In genomic region chr1:115262886-115263285, GRCh38 we compare ENCODE assay signal across 15 cellular contexts.
"Had no signal": no experiment of that assay in that cellular context is flagged by ENCODE, and none has a peak within 500 bp of the region (broad histone marks: within the 10 kb centered on the region; RNA-seq: fewer than 3 reads in every experiment).

No MANE protein-coding gene starts in this region.

- H3K27ac ChIP-seq: body of pancreas, neutrophil, tibial artery, uterus had no signal

- H3K4me3 ChIP-seq: body of pancreas, mucosa of descending colon, tibial artery, uterus had no signal

- H3K4me1 Mint-ChIP-seq: immature natural killer cell had no signal

- H3K4me3 Mint-ChIP-seq: activated CD4-positive, alpha-beta memory T cell treated with anti-CD3 and anti-CD28 coated beads for 36 hours; activated naive CD4-positive, alpha-beta T cell treated with anti-CD3 and anti-CD28 coated beads for 36 hours; activated T-helper 1 cell treated with anti-CD3 and anti-CD28 coated beads, Interleukin-12 subunit alpha, Interleukin-12 subunit beta, Interleukin-2, Interleukin-4 antibody, amounts not matched to agents 30 ng/mL and 10 ng/mL and 1 ng/mL, durations not matched to agents 14 hours and 24 hours and 36 hours; immature natural killer cell; naive thymus-derived CD8-positive, alpha-beta T cell had no signal

- H3K4me1 ChIP-seq: body of pancreas, uterus had no signal

- H3K27ac Mint-ChIP-seq: activated CD4-positive, alpha-beta memory T cell treated with anti-CD3 and anti-CD28 coated beads for 36 hours; activated naive CD4-positive, alpha-beta T cell treated with anti-CD3 and anti-CD28 coated beads for 36 hours; activated T-helper 1 cell treated with anti-CD3 and anti-CD28 coated beads, Interleukin-12 subunit alpha, Interleukin-12 subunit beta, Interleukin-2, Interleukin-4 antibody, amounts not matched to agents 30 ng/mL and 10 ng/mL and 1 ng/mL, durations not matched to agents 14 hours and 24 hours and 36 hours; immature natural killer cell had no signal

- H3K36me3 Mint-ChIP-seq: activated CD4-positive, alpha-beta memory T cell treated with anti-CD3 and anti-CD28 coated beads for 36 hours; immature natural killer cell had no signal

- DNase-seq: activated CD4-positive, alpha-beta memory T cell treated with anti-CD3 and anti-CD28 coated beads for 36 hours; activated CD8-positive, alpha-beta memory T cell treated with anti-CD3 and anti-CD28 coated beads, Interleukin-2, amount 50 U/mL, for 48 hours; activated naive CD4-positive, alpha-beta T cell treated with anti-CD3 and anti-CD28 coated beads for 36 hours; body of pancreas; glutamatergic neuron; immature natural killer cell; left cardiac atrium; mucosa of descending colon; naive thymus-derived CD8-positive, alpha-beta T cell; retina; small intestine; tibial artery; uterus had no signal

- H3K27me3 ChIP-seq: body of pancreas, neutrophil, tibial artery, uterus had no signal

- H3K36me3 ChIP-seq: neutrophil, tibial artery, uterus had no signal

- H3K9me3 ChIP-seq: neutrophil had no signal

- ATAC-seq: body of pancreas; mucosa of descending colon; naive thymus-derived CD8-positive, alpha-beta T cell had no signal

- FAIRE-seq: small intestine had no signal
